ENCODE assay signal across 1 cellular context in genomic region chr12:1644523-1645438, GRCh38.
TF ChIP-seq lines count a peak whose summit lies in the region.

No MANE protein-coding gene starts in this region.

TF ChIP-seq in H1, 55 proteins besides CTCF, POLR2A, EP300 and RAD21:
- TF ChIP-seq FOSL1 (IDR thresholded peaks at IDR 0.05; ENCODE audit: insufficient read depth, low read depth, low read length), result no peak
- TF ChIP-seq EGR1 (IDR thresholded peaks at IDR 0.05; ENCODE audit: borderline replicate concordance, low read depth, low read length), result no peak
- TF ChIP-seq SIN3A (conservative IDR thresholded peaks at IDR 0.05 in 1 of 2, IDR thresholded peaks at IDR 0.05 in 1 of 2; ENCODE audit: low read depth in 1 of 2, low read length in 2 of 2), result no peak
- no peak for TF ChIP-seq SP4 (IDR thresholded peaks at IDR 0.05; ENCODE audit: low read length)
- TF ChIP-seq GABPA (IDR thresholded peaks at IDR 0.05; ENCODE audit: borderline replicate concordance, insufficient read depth, low read length), result no peak
